Comparison of ENCODE assay signal across 18 cellular contexts in genomic region chr4:118173126-118173525, GRCh38.
DNase-seq lines count a peak whose midpoint lies in the region; ATAC-seq and TF ChIP-seq lines count a peak whose summit lies in the region.
"Had no signal": no experiment of that assay in that cellular context is flagged by ENCODE, and none has a peak within 500 bp of the region (broad histone marks: within the 10 kb centered on the region; RNA-seq: fewer than 3 reads in every experiment).

No MANE protein-coding gene starts in this region.

- DNase-seq in EH (ENCODE audit: low read depth) (peak; percentile 27), brain microvascular endothelial cell (no peak), foreskin melanocyte (peak; percentile 44), NCI-H1092 (lab: John Stamatoyannopoulos, UW) (no peak), cerebellum (ENCODE audit: low spot score) (no peak), NCI-H1105 treated with DMSO at 0.1 percent for 48 hours (lab: John Stamatoyannopoulos, UW) (no peak)
- DNase-seq: AML-193, COR-L47, DMS153, H9, Kasumi-1, NCI-H1417 treated with DMSO at 0.1 percent for 48 hours, NCI-H2029, NCI-H748 treated with DMSO at 0.1 percent for 48 hours, OCI-M1, SIG-M5 had no signal

- ATAC-seq in HG03571 (IDR thresholded peaks at IDR 0.05; ENCODE audit: unreplicated experiment) = no peak

- TF ChIP-seq CTCF in brain microvascular endothelial cell (IDR thresholded peaks at IDR 0.05; ENCODE audit: low read depth, low read length, missing control alignments) = no peak

- H3K36me3 ChIP-seq in KOPT-K1 (ENCODE audit: insufficient read depth, low read length) = peaks cover 40% of the 10 kb centered on the region
- no peaks in the 10 kb centered on the region for H3K36me3 ChIP-seq in brain microvascular endothelial cell (replicated peaks)

- in situ Hi-C loops in brain microvascular endothelial cell (cut with HindIII; ENCODE audit: low pct_ligation_motif_present, low sequenced_read_pairs) = no loop called here

- no peak overlapping the region for H3K4me3 ChIP-seq in brain microvascular endothelial cell (ENCODE audit: low read depth, low read length)

- H3K9me3 ChIP-seq in KOPT-K1 (ENCODE audit: insufficient read depth, low read length, poor library complexity, severe bottlenecking) = peaks cover 23% of the 10 kb centered on the region

- H3K27ac ChIP-seq in KOPT-K1 (ENCODE audit: low read depth, low read length, poor library complexity, severe bottlenecking) (peak overlapping the region; percentile 98), brain microvascular endothelial cell (peak overlapping the region; percentile 88)

- H3K27me3 ChIP-seq in brain microvascular endothelial cell (replicated peaks) = no peaks in the 10 kb centered on the region

Comparison
In these comparisons a context has a peak if more than half of its experiments do, and no peak if none do; other contexts are left out.
1. DNase-seq: peak in EH (single experiment) and foreskin melanocyte (single experiment); none in brain microvascular endothelial cell (single experiment), NCI-H1092 (single experiment), cerebellum (single experiment) and NCI-H1105 treated with DMSO at 0.1 percent for 48 hours (single experiment).